Comparison of ENCODE assay signal across 19 cellular contexts in genomic region chr18:75698861-75699260, GRCh38.
"Had no signal": no experiment of that assay in that cellular context is flagged by ENCODE, and none has a peak within 500 bp of the region (broad histone marks: within the 10 kb centered on the region; RNA-seq: fewer than 3 reads in every experiment).

No MANE protein-coding gene starts in this region.

- ATAC-seq: heart left ventricle; left colon; left ventricle myocardium superior; pancreas; right cardiac atrium; stimulated activated effector memory CD8-positive, alpha-beta T cell treated with anti-CD3 and anti-CD28 coated beads, Interleukin-12 subunit alpha, Interleukin-12 subunit beta, amount 100 ng/mL, for 72 hours; stimulated activated naive CD8-positive, alpha-beta T cell treated with anti-CD3 and anti-CD28 coated beads, Interleukin-15, Interleukin-2, amounts not matched to agents 100 U/mL and 50 U/mL, for 24 hours had no signal

- DNase-seq: effector CD4-positive, alpha-beta T cell; endodermal cell; erythroblast; foreskin melanocyte; heart left ventricle; hippocampal formation; left colon; left ventricle myocardium superior; mesenchymal stem cell; naive B cell; occipital lobe; pancreas; right cardiac atrium; stimulated activated CD4-positive, alpha-beta T cell treated with anti-CD3 and anti-CD28 coated beads, Interleukin-4, amount 100 ng/mL, for 1 hour; stimulated activated CD8-positive, alpha-beta memory T cell treated with anti-CD3 and anti-CD28 coated beads, Interleukin-4, amount 100 ng/mL, for 48 hours; stimulated activated naive CD8-positive, alpha-beta T cell treated with anti-CD3 and anti-CD28 coated beads, Interleukin-15, Interleukin-2, amounts not matched to agents 100 U/mL and 50 U/mL, for 24 hours; tibial artery; upper lobe of left lung had no signal

- FAIRE-seq: pancreas had no signal
